Comparison of ENCODE assay signal across 31 cellular contexts in the genomic region with DNA sequence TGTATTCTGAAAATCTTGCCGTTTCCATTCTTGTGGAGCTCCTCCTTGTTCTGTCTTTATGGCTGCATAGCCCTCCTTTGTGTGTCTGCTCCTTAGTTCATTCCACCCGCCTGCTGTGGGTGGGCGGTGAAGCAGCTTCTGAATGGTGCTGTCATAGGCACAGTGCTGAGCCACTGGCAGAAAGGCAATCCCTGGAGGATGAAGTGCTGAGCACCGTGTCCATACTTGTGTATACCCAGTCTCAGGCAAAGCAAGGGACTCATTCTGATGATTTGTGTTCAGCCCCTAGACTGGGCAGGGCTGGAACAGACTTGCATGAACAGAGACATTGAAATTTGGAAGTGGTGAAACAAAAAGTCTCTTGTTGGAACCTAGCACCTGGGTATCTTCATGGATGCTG.
"Had no signal": no experiment of that assay in that cellular context is flagged by ENCODE, and none has a peak within 500 bp of the region (broad histone marks: within the 10 kb centered on the region; RNA-seq: fewer than 3 reads in every experiment).

No MANE protein-coding gene starts in this region.

- H3K27ac Mint-ChIP-seq: activated B cell treated with CpG ODN at 0.5 μM for 24 hours; activated CD4-positive, alpha-beta T cell treated with anti-CD3 and anti-CD28 coated beads, Interleukin-2, amount 10 ng/mL, durations not matched to agents 24 days and 14 days; activated CD8-positive, alpha-beta memory T cell treated with anti-CD3 and anti-CD28 coated beads, Interleukin-2, amount 10 ng/mL, durations not matched to agents 7 days and 5 days; activated naive CD4-positive, alpha-beta T cell treated with anti-CD3 and anti-CD28 coated beads, Interleukin-2, amount 50 U/mL, for 24 hours; activated T-cell treated with anti-CD3 and anti-CD28 coated beads, Interleukin-2, amount 50 U/mL, for 24 hours; activated T-helper 1 cell treated with anti-CD3 and anti-CD28 coated beads, Interleukin-12 subunit alpha, Interleukin-12 subunit beta, Interleukin-2, Interleukin-4 antibody, amounts not matched to agents 30 ng/mL and 10 ng/mL and 1 ng/mL, durations not matched to agents 14 hours and 24 hours and 36 hours; T-cell had no signal

- H3K4me3 ChIP-seq: cardiac muscle cell, SK-N-MC had no signal

- H3K27me3 ChIP-seq: brain microvascular endothelial cell, cardiac muscle cell had no signal

- H3K27ac ChIP-seq: brain microvascular endothelial cell, cardiac muscle cell, KMS-11, SK-N-MC had no signal

- DNase-seq: activated B cell treated with CpG ODN at 0.5 μM for 24 hours; activated CD4-positive, alpha-beta T cell treated with anti-CD3 and anti-CD28 coated beads for 1 hour; activated CD4-positive, alpha-beta T cell treated with anti-CD3 and anti-CD28 coated beads, Interleukin-2, amount 10 ng/mL, durations not matched to agents 24 days and 14 days; activated CD4-positive, alpha-beta T cell treated with anti-CD3 and anti-CD28 coated beads, Interleukin-2, amount 50 U/mL, for 48 hours; activated CD8-positive, alpha-beta memory T cell treated with anti-CD3 and anti-CD28 coated beads, Interleukin-2, amount 10 ng/mL, durations not matched to agents 7 days and 5 days; activated effector memory CD4-positive, alpha-beta T cell treated with Interleukin-2 at 50 U/mL for 16 hours; activated naive CD4-positive, alpha-beta T cell; activated T-cell treated with anti-CD3 and anti-CD28 coated beads, Interleukin-2, amount 50 U/mL, for 24 hours; aorta; brain microvascular endothelial cell; MM.1S; NCI-H1105; NCI-H1436; NCI-H1694 treated with DMSO at 0.1 percent for 48 hours; NCI-H2029 treated with DMSO at 0.1 percent for 48 hours; NCI-H345; NCI-H510A; NCI-H526 treated with DMSO at 0.1 percent for 48 hours; NK-92 treated with Interleukin-12 subunit alpha and Interleukin-12 subunit beta, amount 100 ng/mL, for 24 hours; OCI-M1; RPMI8226; T-cell; T-helper 2 cell; T1000 had no signal

- H3K36me3 ChIP-seq: brain microvascular endothelial cell had no signal

- H3K4me3 Mint-ChIP-seq: activated B cell treated with CpG ODN at 0.5 μM for 24 hours; activated CD4-positive, alpha-beta T cell treated with anti-CD3 and anti-CD28 coated beads, Interleukin-2, amount 10 ng/mL, durations not matched to agents 24 days and 14 days; activated CD8-positive, alpha-beta memory T cell treated with anti-CD3 and anti-CD28 coated beads, Interleukin-2, amount 10 ng/mL, durations not matched to agents 7 days and 5 days; activated naive CD4-positive, alpha-beta T cell treated with anti-CD3 and anti-CD28 coated beads, Interleukin-2, amount 50 U/mL, for 24 hours; activated T-cell treated with anti-CD3 and anti-CD28 coated beads, Interleukin-2, amount 50 U/mL, for 24 hours; activated T-helper 1 cell treated with anti-CD3 and anti-CD28 coated beads, Interleukin-12 subunit alpha, Interleukin-12 subunit beta, Interleukin-2, Interleukin-4 antibody, amounts not matched to agents 30 ng/mL and 10 ng/mL and 1 ng/mL, durations not matched to agents 14 hours and 24 hours and 36 hours; T-cell had no signal

- H3K9me3 Mint-ChIP-seq: activated B cell treated with CpG ODN at 0.5 μM for 24 hours; activated CD4-positive, alpha-beta T cell treated with anti-CD3 and anti-CD28 coated beads, Interleukin-2, amount 10 ng/mL, durations not matched to agents 24 days and 14 days; activated naive CD4-positive, alpha-beta T cell treated with anti-CD3 and anti-CD28 coated beads, Interleukin-2, amount 50 U/mL, for 24 hours; activated T-cell treated with anti-CD3 and anti-CD28 coated beads, Interleukin-2, amount 50 U/mL, for 24 hours; activated T-helper 1 cell treated with anti-CD3 and anti-CD28 coated beads, Interleukin-12 subunit alpha, Interleukin-12 subunit beta, Interleukin-2, Interleukin-4 antibody, amounts not matched to agents 30 ng/mL and 10 ng/mL and 1 ng/mL, durations not matched to agents 14 hours and 24 hours and 36 hours; T-cell had no signal

- H3K36me3 Mint-ChIP-seq: activated CD8-positive, alpha-beta memory T cell treated with anti-CD3 and anti-CD28 coated beads, Interleukin-2, amount 10 ng/mL, durations not matched to agents 7 days and 5 days; activated naive CD4-positive, alpha-beta T cell treated with anti-CD3 and anti-CD28 coated beads, Interleukin-2, amount 50 U/mL, for 24 hours; T-cell had no signal

- H3K4me2 ChIP-seq: KMS-11 had no signal

- ATAC-seq: activated CD8-positive, alpha-beta memory T cell treated with anti-CD3 and anti-CD28 coated beads, Interleukin-2, amount 10 ng/mL, durations not matched to agents 7 days and 5 days; Panc1; Right ventricle myocardium inferior; T-cell had no signal

- H3K9ac ChIP-seq: KMS-11 had no signal

- H3K4me1 Mint-ChIP-seq: activated B cell treated with CpG ODN at 0.5 μM for 24 hours; activated CD4-positive, alpha-beta T cell treated with anti-CD3 and anti-CD28 coated beads, Interleukin-2, amount 10 ng/mL, durations not matched to agents 24 days and 14 days; activated CD8-positive, alpha-beta memory T cell treated with anti-CD3 and anti-CD28 coated beads, Interleukin-2, amount 10 ng/mL, durations not matched to agents 7 days and 5 days; activated naive CD4-positive, alpha-beta T cell treated with anti-CD3 and anti-CD28 coated beads, Interleukin-2, amount 50 U/mL, for 24 hours; T-cell had no signal
